Comparison of ENCODE assay signal across 2 cellular contexts in genomic region chr19:53132231-53132991, GRCh38.
TF ChIP-seq lines count a peak whose summit lies in the region.

ZNF415 (minus strand) TSS chr19:53132910; CDS start chr19:53122676, 10,234 bp downstream.

TF ChIP-seq in IMR-90, 13 proteins besides CTCF, POLR2A, EP300 and RAD21:
- TF ChIP-seq MAFK (IDR thresholded peaks at IDR 0.05; ENCODE audit: low read depth, low read length), result no peak
- no peak for TF ChIP-seq RFX5 (IDR thresholded peaks at IDR 0.05; ENCODE audit: low read depth, low read length)
- TF ChIP-seq BHLHE40 (IDR thresholded peaks at IDR 0.05; ENCODE audit: low read depth, low read length), result no peak
- no peak for TF ChIP-seq MAZ (IDR thresholded peaks at IDR 0.05; ENCODE audit: borderline replicate concordance, low read depth, low read length)
- no peak for TF ChIP-seq NFE2L2 (IDR thresholded peaks at IDR 0.05; ENCODE audit: low read depth, low read length)
- no peak for TF ChIP-seq FOS (IDR thresholded peaks at IDR 0.05; ENCODE audit: low read depth, low read length)
- TF ChIP-seq ELK1 (IDR thresholded peaks at IDR 0.05; ENCODE audit: borderline replicate concordance, low read depth, low read length), result no peak

TF ChIP-seq in HepG2, 621 proteins besides CTCF, POLR2A, EP300 and RAD21:
- no peak for TF ChIP-seq CHD2 (IDR thresholded peaks at IDR 0.05; ENCODE audit: low read depth, low read length)
- no peak for TF ChIP-seq SMAD1 (CRISPR knock-in tag; IDR thresholded peaks at IDR 0.05; ENCODE audit: borderline replicate concordance, low read depth)
- no peak for TF ChIP-seq SYNCRIP (IDR thresholded peaks at IDR 0.05; ENCODE audit: insufficient read depth, low read depth, low read length)
- TF ChIP-seq ZNF430 (CRISPR knock-in tag; IDR thresholded peaks at IDR 0.05), result no peak
- TF ChIP-seq SRF (IDR thresholded peaks at IDR 0.05; ENCODE audit: low read depth, low read length), result no peak
- no peak for TF ChIP-seq ZNF709 (CRISPR knock-in tag; IDR thresholded peaks at IDR 0.05)
- no peak for TF ChIP-seq ZEB1 (IDR thresholded peaks at IDR 0.05; ENCODE audit: insufficient replicate concordance, low read depth)
- no peak for TF ChIP-seq ZNF724P (CRISPR knock-in tag; IDR thresholded peaks at IDR 0.05; ENCODE audit: borderline replicate concordance)
- TF ChIP-seq, protein P1, sequence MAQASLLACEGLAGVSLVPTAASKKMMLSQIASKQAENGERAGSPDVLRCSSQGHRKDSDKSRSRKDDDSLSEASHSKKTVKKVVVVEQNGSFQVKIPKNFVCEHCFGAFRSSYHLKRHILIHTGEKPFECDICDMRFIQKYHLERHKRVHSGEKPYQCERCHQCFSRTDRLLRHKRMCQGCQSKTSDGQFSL (CRISPR knock-in tag; IDR thresholded peaks at IDR 0.05), result no peak
- no peak for TF ChIP-seq TEAD3 (CRISPR knock-in tag; optimal IDR thresholded peaks at IDR 0.05; ENCODE audit: borderline replicate concordance)
- TF ChIP-seq KLF11 (CRISPR knock-in tag; IDR thresholded peaks at IDR 0.05), result no peak
- TF ChIP-seq MXD4 (CRISPR knock-in tag; IDR thresholded peaks at IDR 0.05), result no peak
- no peak for TF ChIP-seq ZFP1 (CRISPR knock-in tag; IDR thresholded peaks at IDR 0.05)
- TF ChIP-seq RERE (CRISPR knock-in tag; IDR thresholded peaks at IDR 0.05; ENCODE audit: low read depth), result no peak
- TF ChIP-seq ZSCAN21 (CRISPR knock-in tag; IDR thresholded peaks at IDR 0.05; ENCODE audit: borderline replicate concordance), result no peak
- TF ChIP-seq TFE3 (CRISPR knock-in tag; IDR thresholded peaks at IDR 0.05), result no peak
- TF ChIP-seq ELF1 (CRISPR knock-in tag; IDR thresholded peaks at IDR 0.05), result no peak
- no peak for TF ChIP-seq LCORL (IDR thresholded peaks at IDR 0.05)
- no peak for TF ChIP-seq LCORL (CRISPR knock-in tag; IDR thresholded peaks at IDR 0.05)
